ENCODE assay signal across 12 cellular contexts in the genomic region with DNA sequence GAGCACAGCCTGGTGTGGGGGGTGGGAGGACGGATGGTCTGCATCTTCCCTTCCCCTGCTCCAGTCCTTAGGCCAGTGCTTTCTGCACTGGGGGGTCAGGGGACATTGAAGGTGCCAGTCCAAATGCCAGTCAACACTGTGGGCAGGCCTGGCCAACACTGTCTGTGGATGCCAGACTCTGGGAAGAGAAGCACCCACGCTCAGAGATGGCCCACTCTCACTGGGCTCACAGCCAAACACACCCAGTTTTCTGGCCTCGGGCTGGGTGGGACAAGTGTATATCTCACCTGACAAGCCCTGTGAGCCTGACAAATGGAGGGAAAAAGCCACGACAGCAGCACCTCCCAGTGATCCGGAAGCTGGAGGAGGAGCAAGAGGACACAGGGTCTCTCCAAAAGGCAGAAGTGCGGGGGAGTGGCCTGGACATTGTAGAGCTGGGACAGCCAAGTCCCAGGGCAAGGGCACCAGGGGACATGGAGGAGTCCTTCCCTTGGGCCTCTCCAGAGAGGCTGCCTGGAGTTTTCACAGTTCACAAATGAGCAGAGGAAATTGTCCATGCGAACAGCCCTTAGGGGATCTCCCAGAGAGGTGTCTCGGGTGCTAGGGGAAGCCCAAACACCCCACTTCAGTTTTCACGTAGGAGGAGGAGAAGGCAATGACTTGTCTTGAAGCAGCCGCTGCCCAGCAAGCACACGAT.
DNase-seq lines count a peak whose midpoint lies in the region; ATAC-seq, FAIRE-seq and TF ChIP-seq lines count a peak whose summit lies in the region.
"Had no signal": no experiment of that assay in that cellular context is flagged by ENCODE, and none has a peak within 500 bp of the region (broad histone marks: within the 10 kb centered on the region; RNA-seq: fewer than 3 reads in every experiment).

No MANE protein-coding gene starts in this region.

- intact Hi-C loops in GM12878 (cut with micrococcal nuclease; ENCODE audit: unreplicated experiment): no loop called here

- H3K4me1 ChIP-seq in GM12878 (ENCODE audit: control insufficient read depth, insufficient read depth, low read length) (peaks cover 49% of the 10 kb centered on the region), smooth muscle cell (ENCODE audit: low read depth) (peaks cover 18% of the 10 kb centered on the region)

- H3K79me2 ChIP-seq in GM12878 (ENCODE audit: control insufficient read depth, insufficient read depth, low read length) (no peaks in the 10 kb centered on the region), smooth muscle cell (ENCODE audit: low read depth) (no peaks in the 10 kb centered on the region)

- POLR2A ChIA-PET in GM12878 (lab: Charles Lee): interaction anchor here (0.6 to 1.9 kb wide), 9 partner anchors 8 to 244 kb away, joined by 3 to 7 read pairs (median 4); a partner anchor contains a TSS

- no TSS peak for BruUV-seq in GM12878 (replicated peaks; lab: Mats Ljungman, UMichigan)

- H3K27me3 ChIP-seq in GM12878 (replicated peaks in 1 of 2; ENCODE audit: control insufficient read depth in 2 of 2, insufficient read depth in 2 of 2, low read length in 1 of 2): no peaks in the 10 kb centered on the region
- no peaks in the 10 kb centered on the region for H3K27me3 ChIP-seq in smooth muscle cell (ENCODE audit: low read depth)

- H3K27ac ChIP-seq in GM12878 (ENCODE audit: control insufficient read depth, insufficient read depth): peak overlapping the region; percentile 76
- H3K27ac ChIP-seq in smooth muscle cell (ENCODE audit: low read depth): no peak overlapping the region

- peak; percentile 47 for TF ChIP-seq POLR2A in GM19193 (IDR thresholded peaks at IDR 0.05; ENCODE audit: extremely low read depth, insufficient read depth, insufficient read length)
- no peak; the same call in 1 of the 2 replicates for TF ChIP-seq POLR2A in GM12878 (IDR thresholded peaks at IDR 0.05; ENCODE audit: low read depth, low read length)

- in situ Hi-C loops in GM12878 (cut with MboI): no loop called here

- SMC1A ChIA-PET in GM12878 (lab: Charles Lee; ENCODE audit: uncharacterized antibody, unreplicated experiment): interaction anchor here (1.0 to 17.0 kb wide), 8 partner anchors 9 to 130 kb away, joined by 3 to 191 read pairs (median 4); a partner anchor contains a TSS

- FAIRE-seq in GM12878 (lab: Jason Lieb, UNC): no peak

- CTCF ChIA-PET in GM12878 (lab: Yijun Ruan, JAX): interaction anchor here (0.8 to 19.7 kb wide), 5 partner anchors 10 to 180 kb away, joined by 3 to 284 read pairs (median 4); a partner anchor contains a TSS

- TF ChIP-seq EP300 in GM12878 (IDR thresholded peaks at IDR 0.05; ENCODE audit: borderline replicate concordance in 1 of 2, control insufficient read depth in 1 of 2, low read depth in 2 of 2, low read length in 2 of 2): peak in 1 of 2 experiments; percentile 50; a peak in 1 of 4 replicates

- no peaks in the 10 kb centered on the region; the same call in 2 of the 3 replicates for H3K9me3 ChIP-seq in GM12878 (replicated peaks; ENCODE audit: control insufficient read depth, insufficient read depth, low read length)
- H3K9me3 ChIP-seq in smooth muscle cell (replicated peaks; ENCODE audit: low read depth): no peaks in the 10 kb centered on the region

- H2AFZ ChIP-seq in GM12878 (ENCODE audit: control insufficient read depth, low read depth, low read length) (peak overlapping the region; percentile 76), smooth muscle cell (ENCODE audit: low read depth) (no peak overlapping the region)

- 8% methylated on average over 11 of the region's 11 CpGs for WGBS in GM12878 (ENCODE audit: insufficient coverage, insufficient replicate concordance, low lambda C conversion rate, missing lambda C conversion rate)
- WGBS in smooth muscle cell (ENCODE audit: low lambda C conversion rate): 65% methylated on average over 11 of the region's 11 CpGs

- H3F3A ChIP-seq in smooth muscle cell (ENCODE audit: low read depth): no peaks in the 10 kb centered on the region

- H3K9ac ChIP-seq in GM12878 (ENCODE audit: control insufficient read depth, insufficient read depth, low read length) (peak overlapping the region; percentile 53), smooth muscle cell (ENCODE audit: low read depth) (no peak overlapping the region)

- H3K36me3 ChIP-seq in GM12878 (ENCODE audit: control insufficient read depth in 2 of 2, insufficient read depth in 2 of 2, low read length in 1 of 2): no peaks in the 10 kb centered on the region
- H3K36me3 ChIP-seq in smooth muscle cell (ENCODE audit: low read depth): no peaks in the 10 kb centered on the region

- RAD21 ChIA-PET in GM12878 (lab: Charles Lee; ENCODE audit: unreplicated experiment): interaction anchor here (1.1 to 5.5 kb wide), 7 partner anchors 10 to 77 kb away, joined by 3 to 57 read pairs (median 5); a partner anchor contains a TSS

- H3K4me3 ChIP-seq in GM12878 (0 out of 2 replicates have a peak overlapping the region, but pooled peaks have one; percentile 26), smooth muscle cell (no peak overlapping the region)
- H3K4me3 ChIP-seq: lung had no signal

- ATAC-seq in HG02938 (IDR thresholded peaks at IDR 0.05; ENCODE audit: unreplicated experiment): peak; percentile 85
- peak; percentile 87 for ATAC-seq in GM12878
- ATAC-seq: Panc1 had no signal

- TF ChIP-seq RAD21 in GM12878 (IDR thresholded peaks at IDR 0.05; ENCODE audit: insufficient read depth, low read depth, low read length): no peak

- DNase-seq in ELF-1 (ENCODE audit: low read depth, low spot score) (peak; percentile 62), GM12878 (ENCODE audit: low read depth, low spot score) (peak; percentile 68), NCI-H1092 (lab: John Stamatoyannopoulos, UW) (no peak), smooth muscle cell (lab: John Stamatoyannopoulos, UW; ENCODE audit: unreplicated experiment) (no peak), AG08395 (ENCODE audit: low spot score) (no peak), mucosa of gallbladder (ENCODE audit: low spot score) (no peak)
- DNase-seq: activated T-cell treated with anti-CD3 and anti-CD28 coated beads, Interleukin-2, amount 50 U/mL, for 48 hours; CD4-positive, alpha-beta memory T cell had no signal

- TF ChIP-seq CTCF in GM12878 (IDR thresholded peaks at IDR 0.05 in 2 of 3, conservative IDR thresholded peaks at IDR 0.05 in 1 of 3; ENCODE audit: control insufficient read depth in 2 of 3, extremely low read depth in 1 of 3, insufficient read depth in 1 of 3, low read depth in 3 of 3, low read length in 3 of 3): no peak
- TF ChIP-seq CTCF in smooth muscle cell (IDR thresholded peaks at IDR 0.05; ENCODE audit: borderline replicate concordance, insufficient read depth, poor library complexity, severe bottlenecking): no peak

- H4K20me1 ChIP-seq in GM12878 (ENCODE audit: control insufficient read depth, insufficient read depth): no peaks in the 10 kb centered on the region
- no peaks in the 10 kb centered on the region for H4K20me1 ChIP-seq in smooth muscle cell (ENCODE audit: low read depth)

- peak overlapping the region; percentile 80 for H3K4me2 ChIP-seq in GM12878 (ENCODE audit: control insufficient read depth, insufficient read depth)
- H3K4me2 ChIP-seq in smooth muscle cell: no peak overlapping the region

TF ChIP-seq in GM12878, 131 proteins besides CTCF, POLR2A, EP300 and RAD21 (continues in another document):
- TF ChIP-seq SMARCA5 (IDR thresholded peaks at IDR 0.05): peak; percentile 72; the same call in 1 of the 2 replicates
- TF ChIP-seq, protein P1, sequence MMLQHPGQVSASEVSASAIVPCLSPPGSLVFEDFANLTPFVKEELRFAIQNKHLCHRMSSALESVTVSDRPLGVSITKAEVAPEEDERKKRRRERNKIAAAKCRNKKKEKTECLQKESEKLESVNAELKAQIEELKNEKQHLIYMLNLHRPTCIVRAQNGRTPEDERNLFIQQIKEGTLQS (IDR thresholded peaks at IDR 0.05; ENCODE audit: borderline replicate concordance, extremely low read depth, low read depth, low read length): no peak
- no peak for TF ChIP-seq RBBP5 (conservative IDR thresholded peaks at IDR 0.05)
- TF ChIP-seq, protein P2, sequence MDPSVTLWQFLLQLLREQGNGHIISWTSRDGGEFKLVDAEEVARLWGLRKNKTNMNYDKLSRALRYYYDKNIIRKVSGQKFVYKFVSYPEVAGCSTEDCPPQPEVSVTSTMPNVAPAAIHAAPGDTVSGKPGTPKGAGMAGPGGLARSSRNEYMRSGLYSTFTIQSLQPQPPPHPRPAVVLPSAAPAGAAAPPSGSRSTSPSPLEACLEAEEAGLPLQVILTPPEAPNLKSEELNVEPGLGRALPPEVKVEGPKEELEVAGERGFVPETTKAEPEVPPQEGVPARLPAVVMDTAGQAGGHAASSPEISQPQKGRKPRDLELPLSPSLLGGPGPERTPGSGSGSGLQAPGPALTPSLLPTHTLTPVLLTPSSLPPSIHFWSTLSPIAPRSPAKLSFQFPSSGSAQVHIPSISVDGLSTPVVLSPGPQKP (IDR thresholded peaks at IDR 0.05; ENCODE audit: low read depth, low read length): no peak
- TF ChIP-seq, protein P3, sequence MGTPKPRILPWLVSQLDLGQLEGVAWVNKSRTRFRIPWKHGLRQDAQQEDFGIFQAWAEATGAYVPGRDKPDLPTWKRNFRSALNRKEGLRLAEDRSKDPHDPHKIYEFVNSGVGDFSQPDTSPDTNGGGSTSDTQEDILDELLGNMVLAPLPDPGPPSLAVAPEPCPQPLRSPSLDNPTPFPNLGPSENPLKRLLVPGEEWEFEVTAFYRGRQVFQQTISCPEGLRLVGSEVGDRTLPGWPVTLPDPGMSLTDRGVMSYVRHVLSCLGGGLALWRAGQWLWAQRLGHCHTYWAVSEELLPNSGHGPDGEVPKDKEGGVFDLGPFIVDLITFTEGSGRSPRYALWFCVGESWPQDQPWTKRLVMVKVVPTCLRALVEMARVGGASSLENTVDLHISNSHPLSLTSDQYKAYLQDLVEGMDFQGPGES (IDR thresholded peaks at IDR 0.05): no peak
- no peak for TF ChIP-seq ZNF274 (IDR thresholded peaks at IDR 0.05; ENCODE audit: insufficient read depth, insufficient read length)
- no peak for TF ChIP-seq HCFC1 (IDR thresholded peaks at IDR 0.05; ENCODE audit: low read length)
- no peak for TF ChIP-seq TARDBP (IDR thresholded peaks at IDR 0.05; ENCODE audit: borderline replicate concordance)
- no peak for TF ChIP-seq SUZ12 (IDR thresholded peaks at IDR 0.05; ENCODE audit: unreplicated experiment)
- peak; percentile 34; the same call in 1 of the 2 replicates for TF ChIP-seq FOXM1 (IDR thresholded peaks at IDR 0.05; ENCODE audit: low read depth, low read length)
- TF ChIP-seq BHLHE40 (IDR thresholded peaks at IDR 0.05; ENCODE audit: borderline replicate concordance in 1 of 2, low read depth in 2 of 2, low read length in 1 of 2): no peak; a peak in 1 of 4 replicates
- TF ChIP-seq RELA (IDR thresholded peaks at IDR 0.05; ENCODE audit: borderline replicate concordance, partially characterized antibody): peak; percentile 86
- TF ChIP-seq ETV6 (conservative IDR thresholded peaks at IDR 0.05 in 1 of 2, IDR thresholded peaks at IDR 0.05 in 1 of 2; ENCODE audit: borderline replicate concordance in 1 of 2, low read depth in 1 of 2): no peak

Comparison
In these comparisons a context has a peak if more than half of its experiments do, and no peak if none do; other contexts are left out.
1. DNase-seq: peak in ELF-1 (single experiment) and GM12878 (single experiment); none in NCI-H1092 (single experiment), smooth muscle cell (single experiment), AG08395 (single experiment) and mucosa of gallbladder (single experiment).